ENCODE assay signal across 8 cellular contexts in the genomic region with DNA sequence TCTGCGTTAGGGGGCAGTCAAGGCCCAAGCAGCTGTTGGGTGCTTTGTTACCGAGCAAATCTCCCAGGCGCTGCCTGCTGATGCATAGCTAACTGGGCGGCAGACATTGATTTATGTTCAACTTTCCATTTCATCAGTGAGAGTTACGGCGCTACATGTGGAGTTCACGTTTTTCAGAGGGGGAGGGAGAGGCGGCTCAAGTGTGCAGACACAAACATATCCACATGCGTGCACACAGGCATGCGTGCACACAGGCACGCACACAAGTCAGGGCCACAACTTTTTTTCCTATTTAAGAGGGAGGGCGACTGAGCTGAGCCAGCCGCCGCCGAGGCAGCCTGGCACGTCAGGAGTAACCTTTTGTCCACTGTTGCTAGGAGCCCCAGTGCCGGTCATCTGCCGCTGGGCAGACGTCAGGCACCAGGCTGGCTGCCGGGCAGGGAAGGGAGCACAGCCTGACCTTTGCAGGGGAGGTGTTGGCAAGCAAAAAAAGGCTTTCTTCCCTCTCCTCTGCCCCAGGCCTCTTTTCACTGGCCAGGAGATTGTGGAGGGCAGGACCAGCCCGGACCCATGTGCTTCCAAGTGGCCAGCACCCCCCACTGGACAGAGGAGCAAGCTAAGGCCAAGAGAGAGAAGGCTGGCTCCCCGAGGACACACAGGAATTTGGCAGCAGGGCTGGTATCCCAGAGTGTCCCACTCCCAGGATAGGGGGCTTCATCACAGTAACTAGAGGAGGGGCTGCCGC.
DNase-seq lines count a peak whose midpoint lies in the region; ATAC-seq and TF ChIP-seq lines count a peak whose summit lies in the region.

No MANE protein-coding gene starts in this region.

- no peak for TF ChIP-seq POLR2A in gastroesophageal sphincter (IDR thresholded peaks at IDR 0.05)

- DNase-seq in AG04450 (ENCODE audit: low read depth, low spot score) (peak; percentile 83), HT-29 (ENCODE audit: low spot score) (peak; percentile 70), T-helper 17 cell (no peak), osteoblast (ENCODE audit: insufficient read length, low spot score, missing footprints) (no peak)
- no peak for DNase-seq in naive thymus-derived CD4-positive, alpha-beta T cell

- intact Hi-C loops in naive thymus-derived CD4-positive, alpha-beta T cell (cut with micrococcal nuclease): no loop called here

- no peak overlapping the region for H2AFZ ChIP-seq in osteoblast (ENCODE audit: low read length)

- no peak for ATAC-seq in T-helper 17 cell
- ATAC-seq in gastroesophageal sphincter: peak; percentile 74
- ATAC-seq in HG03378 (IDR thresholded peaks at IDR 0.05; ENCODE audit: unreplicated experiment): no peak
- no peak for ATAC-seq in naive thymus-derived CD4-positive, alpha-beta T cell
- no peak for ATAC-seq in HG03460 (IDR thresholded peaks at IDR 0.05; ENCODE audit: unreplicated experiment)

- H4K20me1 ChIP-seq in osteoblast (ENCODE audit: insufficient read depth, low read length): peaks cover 6% of the 10 kb centered on the region

- peaks cover 18 to 99% (median 71%) of the 10 kb centered on the region in 3 donors for H3K4me1 ChIP-seq in gastroesophageal sphincter
- peaks cover 30% of the 10 kb centered on the region for H3K4me1 ChIP-seq in osteoblast (ENCODE audit: insufficient read depth, low read length)
- peaks cover 0 to 27% of the 10 kb centered on the region in 2 donors for H3K4me1 ChIP-seq in naive thymus-derived CD4-positive, alpha-beta T cell (ENCODE audit: control insufficient read depth in 2 of 2, insufficient read depth in 2 of 2, low read length in 2 of 2)

- no peaks in the 10 kb centered on the region for H3K27me3 ChIP-seq in AG04450 (ENCODE audit: control insufficient read depth, insufficient read depth, low read length)
- H3K27me3 ChIP-seq in gastroesophageal sphincter: no peaks in the 10 kb centered on the region
- H3K27me3 ChIP-seq in osteoblast (ENCODE audit: insufficient read depth, low read length): no peaks in the 10 kb centered on the region
- no peaks in the 10 kb centered on the region for H3K27me3 ChIP-seq in naive thymus-derived CD4-positive, alpha-beta T cell (ENCODE audit: control insufficient read depth in 2 of 2, insufficient read depth in 2 of 2, low read length in 2 of 2)

- no peaks in the 10 kb centered on the region for H3K79me2 ChIP-seq in osteoblast (ENCODE audit: insufficient read depth, low read length)

- no peaks in the 10 kb centered on the region for H3K9me3 Mint-ChIP-seq in naive thymus-derived CD4-positive, alpha-beta T cell

- H3K36me3 ChIP-seq in gastroesophageal sphincter (no peaks in the 10 kb centered on the region), osteoblast (ENCODE audit: insufficient read depth, low read length) (no peaks in the 10 kb centered on the region)
- no peaks in the 10 kb centered on the region for H3K36me3 ChIP-seq in naive thymus-derived CD4-positive, alpha-beta T cell (ENCODE audit: control insufficient read depth in 2 of 3, insufficient read depth in 3 of 3, low read length in 3 of 3)

- TF ChIP-seq CTCF in AG04450 (IDR thresholded peaks at IDR 0.05; ENCODE audit: low read depth, low read length): peak; percentile 84
- peak in 3 of 4 experiments; percentile 81 to 87 (median 83) for TF ChIP-seq CTCF in gastroesophageal sphincter (IDR thresholded peaks at IDR 0.05)
- peak; percentile 21 for TF ChIP-seq CTCF in osteoblast (IDR thresholded peaks at IDR 0.05; ENCODE audit: extremely low read depth, low read depth, low read length)

- H3K9me3 ChIP-seq in AG04450 (ENCODE audit: control insufficient read depth, insufficient read depth, low read length) (no peaks in the 10 kb centered on the region), T-helper 17 cell (ENCODE audit: control insufficient read depth, low read length, poor library complexity, severe bottlenecking) (no peaks in the 10 kb centered on the region), gastroesophageal sphincter (no peaks in the 10 kb centered on the region), osteoblast (ENCODE audit: low read depth, low read length) (no peaks in the 10 kb centered on the region)
- no peaks in the 10 kb centered on the region for H3K9me3 ChIP-seq in naive thymus-derived CD4-positive, alpha-beta T cell (ENCODE audit: control insufficient read depth in 2 of 3, low read length in 3 of 3)

- H3K4me1 Mint-ChIP-seq in T-helper 17 cell: peaks cover 39% of the 10 kb centered on the region
- peaks cover 28 to 77% (median 64%) of the 10 kb centered on the region in 7 donors for H3K4me1 Mint-ChIP-seq in naive thymus-derived CD4-positive, alpha-beta T cell

- H3K27me3 Mint-ChIP-seq in T-helper 17 cell: no peaks in the 10 kb centered on the region
- H3K27me3 Mint-ChIP-seq in naive thymus-derived CD4-positive, alpha-beta T cell: no peaks in the 10 kb centered on the region

- H3K4me3 Mint-ChIP-seq in T-helper 17 cell: no peak overlapping the region
- H3K4me3 Mint-ChIP-seq in naive thymus-derived CD4-positive, alpha-beta T cell: no peak overlapping the region

- peak; percentile 70 for TF ChIP-seq EP300 in gastroesophageal sphincter (IDR thresholded peaks at IDR 0.05)

- no peaks in the 10 kb centered on the region for H3K36me3 Mint-ChIP-seq in T-helper 17 cell (ENCODE audit: low read depth)
- H3K36me3 Mint-ChIP-seq in naive thymus-derived CD4-positive, alpha-beta T cell: peaks cover 4 to 9% (median 4%) of the 10 kb centered on the region in 5 donors

- WGBS in gastroesophageal sphincter (ENCODE audit: low coverage in 1 of 2), 2 donors: 10% methylated on average over 2 of the region's 23 CpGs; no CpG with 5 or more reads in 1 of the 2 donors

- CTCF ChIA-PET in AG04450 (lab: Charles Lee): interaction anchor here (0.6 to 2.1 kb wide), 17 partner anchors 8 to 216 kb away, joined by 3 to 15 read pairs (median 4); partner anchors contain the start of gene SSBP3
- CTCF ChIA-PET in naive thymus-derived CD4-positive, alpha-beta T cell (lab: Charles Lee): no interaction called here

- POLR2A ChIA-PET in AG04450 (lab: Yijun Ruan, JAX): interaction anchor here (0.5 to 2.2 kb wide), 9 partner anchors 20 to 216 kb away, joined by 3 to 13 read pairs (median 5); no protein-coding TSS in a partner anchor
- POLR2A ChIA-PET in naive thymus-derived CD4-positive, alpha-beta T cell (lab: Charles Lee): interaction anchor here (1.1 kb wide), 1 partner anchor 12 kb away, joined by 4 read pairs; no protein-coding TSS in a partner anchor

- peak overlapping the region; percentile 27 for H3K4me3 ChIP-seq in AG04450 (ENCODE audit: low read depth, low read length)
- peak overlapping the region in 1 of 2 donors; percentile 31 for H3K4me3 ChIP-seq in gastroesophageal sphincter
- no peak overlapping the region for H3K4me3 ChIP-seq in osteoblast (ENCODE audit: insufficient read depth, low read length)
- H3K4me3 ChIP-seq in naive thymus-derived CD4-positive, alpha-beta T cell (ENCODE audit: low read length): no peak overlapping the region

- H3K27ac Mint-ChIP-seq in T-helper 17 cell: peak overlapping the region; percentile 68
- H3K27ac Mint-ChIP-seq in naive thymus-derived CD4-positive, alpha-beta T cell: peak overlapping the region in 4 of 9 donors; percentile 4 to 60 (median 55)

- no peak overlapping the region for H3K4me2 ChIP-seq in osteoblast (ENCODE audit: insufficient read depth, low read length)

- H3K27ac ChIP-seq in AG04450 (ENCODE audit: low read depth, low read length) (peak overlapping the region; percentile 83), gastroesophageal sphincter (peak overlapping the region; percentile 64 to 98 (median 96)), osteoblast (ENCODE audit: low read depth, low read length) (peak overlapping the region; percentile 57)
- no peak overlapping the region for H3K27ac ChIP-seq in naive thymus-derived CD4-positive, alpha-beta T cell (ENCODE audit: low read depth, low read length)

Comparison
In these comparisons a context has a peak if more than half of its experiments do, and no peak if none do; other contexts are left out.
1. DNase-seq: peak in AG04450 (single experiment) and HT-29 (single experiment); none in T-helper 17 cell (0 of 3), osteoblast (single experiment) and naive thymus-derived CD4-positive, alpha-beta T cell (0 of 9).
2. CTCF ChIP-seq: peak in every context shown above with its lines; median percentile 84 in AG04450; 83 in gastroesophageal sphincter; 21 in osteoblast.